ENCODE assay signal across 8 cellular contexts in the genomic region with DNA sequence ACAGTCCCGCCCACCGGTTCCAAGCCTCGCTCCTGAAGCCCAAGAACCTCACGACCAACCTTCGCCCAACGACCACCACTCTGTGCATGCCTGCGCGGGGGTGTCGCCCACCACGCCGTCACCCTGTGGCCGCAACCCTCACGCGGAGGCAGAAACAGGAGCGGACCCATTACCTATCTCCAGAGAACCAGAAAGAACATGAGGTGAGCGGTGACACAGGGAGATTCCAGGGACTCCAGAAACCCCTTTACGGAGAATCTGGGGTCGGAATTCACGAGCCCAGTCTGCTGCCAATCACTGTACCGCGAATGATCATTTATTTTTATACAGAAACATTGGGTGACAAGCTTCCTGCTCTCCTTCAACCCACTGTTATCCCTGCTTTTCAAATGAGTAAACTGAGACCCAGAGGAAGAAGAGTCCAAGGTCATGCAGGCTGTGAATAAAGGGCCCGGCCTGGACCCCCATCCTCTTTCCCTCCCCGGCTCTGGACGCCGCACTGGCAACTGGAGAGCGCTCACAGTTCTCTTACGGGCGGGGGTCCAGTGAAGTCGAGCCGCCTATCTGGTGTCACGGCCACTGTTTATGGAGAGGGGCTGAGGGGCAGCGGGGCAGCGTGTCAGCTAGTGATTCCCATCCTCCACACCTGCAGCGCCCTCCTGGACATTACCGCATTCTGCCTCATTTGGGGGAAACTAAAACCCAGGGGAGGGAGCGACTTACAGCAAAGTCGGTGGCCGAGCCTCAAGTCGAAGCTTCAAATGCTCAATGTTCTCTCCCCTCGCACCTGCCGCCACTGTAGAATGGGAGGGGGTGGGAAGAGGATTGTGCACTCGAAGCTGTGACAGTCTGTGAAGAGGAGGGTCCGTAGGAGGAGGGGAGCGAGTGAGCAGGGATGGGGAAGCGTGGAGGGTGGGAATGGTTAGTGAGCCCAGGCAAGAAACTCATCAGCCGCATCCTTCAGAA. TPM values are rescaled to one million over a fixed set of nuclear protein-coding genes. Genes with fewer than 3 reads are reported as not detected.
DNase-seq lines count a peak whose midpoint lies in the region; ATAC-seq and TF ChIP-seq lines count a peak whose summit lies in the region.

No MANE protein-coding gene starts in this region.

- peaks cover 0 to 43% (median 26%) of the 10 kb centered on the region in 12 donors for H3K4me1 ChIP-seq in heart left ventricle
- H3K4me1 ChIP-seq in uterus = peaks cover 0 to 23% of the 10 kb centered on the region in 2 donors

- H3K36me3 Mint-ChIP-seq in activated naive CD8-positive, alpha-beta T cell treated with anti-CD3 and anti-CD28 coated beads for 36 hours = no peaks in the 10 kb centered on the region

- ATAC-seq in heart left ventricle (no peak), Right ventricle myocardium inferior (no peak), GM19467 (IDR thresholded peaks at IDR 0.05; ENCODE audit: unreplicated experiment) (no peak), HG03439 (IDR thresholded peaks at IDR 0.05; ENCODE audit: unreplicated experiment) (no peak), HG02840 (IDR thresholded peaks at IDR 0.05; ENCODE audit: low FRiP score, unreplicated experiment) (no peak)

- H3K4me3 ChIP-seq in heart left ventricle (peak overlapping the region; percentile 33 to 81 (median 62)), lower leg skin (ENCODE audit: low read depth, poor library complexity, severe bottlenecking) (peak overlapping the region; percentile 30), uterus (peak overlapping the region; percentile 16 to 36)

- intact Hi-C loops in heart left ventricle (cut with DNase I) (loop anchor here in 4 of 10 donors (2.0 to 5.0 kb wide), 2 partner anchors 17 to 39 kb away; no protein-coding TSS in a partner anchor), Right ventricle myocardium inferior (cut with DNase I) (loop anchor here (2.0 to 5.0 kb wide), 2 partner anchors 17 to 39 kb away; no protein-coding TSS in a partner anchor), lower leg skin (cut with DNase I; ENCODE audit: low total_unique reads) (no loop called here), uterus (cut with DNase I; ENCODE audit: low total_unique reads) (no loop called here)

- H3K27me3 ChIP-seq in heart left ventricle (peaks cover 17 to 82% (median 38%) of the 10 kb centered on the region in 9 donors), uterus (peaks cover 21 to 25% of the 10 kb centered on the region in 2 donors)

- no peaks in the 10 kb centered on the region for H3K9me3 ChIP-seq in heart left ventricle
- no peaks in the 10 kb centered on the region for H3K9me3 ChIP-seq in uterus

- H3K4me3 Mint-ChIP-seq in activated naive CD8-positive, alpha-beta T cell treated with anti-CD3 and anti-CD28 coated beads for 36 hours = peak overlapping the region; percentile 79

- TF ChIP-seq CTCF in heart left ventricle (IDR thresholded peaks at IDR 0.05) (no peak), lower leg skin (IDR thresholded peaks at IDR 0.05) (no peak), uterus (IDR thresholded peaks at IDR 0.05) (no peak)

- WGBS in heart left ventricle, 4 donors = 1 to 2% (median 2%) methylated on average over 30 to 46 of the region's 46 CpGs
- 3 to 5% methylated on average over 44 to 46 of the region's 46 CpGs for WGBS in lower leg skin, 2 donors

- TF ChIP-seq POLR2A in heart left ventricle (IDR thresholded peaks at IDR 0.05) (no peak), lower leg skin (IDR thresholded peaks at IDR 0.05) (no peak), uterus (IDR thresholded peaks at IDR 0.05) (no peak)

- no peak overlapping the region for H3K27ac Mint-ChIP-seq in activated naive CD8-positive, alpha-beta T cell treated with anti-CD3 and anti-CD28 coated beads for 36 hours

- H3K36me3 ChIP-seq in heart left ventricle = no peaks in the 10 kb centered on the region
- no peaks in the 10 kb centered on the region for H3K36me3 ChIP-seq in uterus

- peaks cover 16% of the 10 kb centered on the region for H3K4me1 Mint-ChIP-seq in activated naive CD8-positive, alpha-beta T cell treated with anti-CD3 and anti-CD28 coated beads for 36 hours

- no peaks in the 10 kb centered on the region for H3K9me3 Mint-ChIP-seq in activated naive CD8-positive, alpha-beta T cell treated with anti-CD3 and anti-CD28 coated beads for 36 hours

- H3K27me3 Mint-ChIP-seq in activated naive CD8-positive, alpha-beta T cell treated with anti-CD3 and anti-CD28 coated beads for 36 hours = peaks cover 47% of the 10 kb centered on the region

- DNase-seq in heart left ventricle = no peak
- no peak for DNase-seq in Right ventricle myocardium inferior (ENCODE audit: missing footprints)
- no peak for DNase-seq in activated naive CD8-positive, alpha-beta T cell treated with anti-CD3 and anti-CD28 coated beads for 36 hours
- no peak for DNase-seq in lower leg skin (ENCODE audit: low spot score in 2 of 2)
- no peak for DNase-seq in uterus

- H3K27ac ChIP-seq in heart left ventricle (peak overlapping the region in 3 of 12 donors; percentile 57 to 80 (median 60)), uterus (no peak overlapping the region)

RNA-seq across cellular contexts. Expression of gene SLC30A3, which starts 0.7 kb away (rescaled TPM):
- total RNA-seq in heart left ventricle (10 to 100 TPM in 2 of 9 donors, 1 to 10 TPM in 7; 5.0 to 18.1 (median 9.0) TPM), Right ventricle myocardium inferior (10.1 TPM), lower leg skin (under 1 TPM in 1 of 4 donors, not detected in 3; 0.15 TPM), uterus (1 to 10 TPM in 1 of 4 donors, under 1 TPM in 2, not detected in 1; 0.35 to 2.1 (median 0.88) TPM)
- 1 to 10 TPM; 5.6 to 9.2 TPM for polyA plus RNA-seq in heart left ventricle
- under 1 TPM; 0.14 to 0.22 TPM for total RNA-seq in activated naive CD8-positive, alpha-beta T cell treated with anti-CD3 and anti-CD28 coated beads for 36 hours

RNA-seq across cellular contexts. Expression of gene DNAJC5G, which starts 11.7 kb away (rescaled TPM):
- total RNA-seq in heart left ventricle (1 to 10 TPM in 5 of 9 donors, under 1 TPM in 4; 0.36 to 3.3 (median 1.2) TPM), Right ventricle myocardium inferior (1.9 TPM), lower leg skin (not detected), uterus (1 to 10 TPM in 2 of 4 donors, under 1 TPM in 1, not detected in 1; 0.77 to 3.9 (median 1.5) TPM)
- 1 to 10 TPM in 1 of 2 donors, under 1 TPM in 1; 0.11 to 1.8 TPM for polyA plus RNA-seq in heart left ventricle
- not detected for total RNA-seq in activated naive CD8-positive, alpha-beta T cell treated with anti-CD3 and anti-CD28 coated beads for 36 hours

RNA-seq across cellular contexts. Expression of gene TRIM54, which starts 18.7 kb away (rescaled TPM):
- total RNA-seq in heart left ventricle (100 to 1,000 TPM; 175 to 329 (median 241) TPM), Right ventricle myocardium inferior (282 TPM), lower leg skin (not detected), uterus (1 to 10 TPM in 1 of 4 donors, under 1 TPM in 3; 0.26 to 5.0 (median 0.58) TPM)
- 100 to 1,000 TPM; 128 to 324 TPM for polyA plus RNA-seq in heart left ventricle
- under 1 TPM; 0.24 to 0.33 TPM for total RNA-seq in activated naive CD8-positive, alpha-beta T cell treated with anti-CD3 and anti-CD28 coated beads for 36 hours

RNA-seq across cellular contexts. Expression of gene UCN, which starts 44.7 kb away (rescaled TPM):
- total RNA-seq in heart left ventricle = 1 to 10 TPM in 6 of 9 donors, under 1 TPM in 3; 0.60 to 2.5 (median 1.1) TPM
- 1 to 10 TPM; 1.3 to 1.4 TPM for polyA plus RNA-seq in heart left ventricle
- total RNA-seq in Right ventricle myocardium inferior = 0.84 TPM
- total RNA-seq in activated naive CD8-positive, alpha-beta T cell treated with anti-CD3 and anti-CD28 coated beads for 36 hours = 1 to 10 TPM; 1.3 to 1.6 TPM
- 1 to 10 TPM in 2 of 4 donors, under 1 TPM in 1, not detected in 1; 0.84 to 8.8 (median 1.3) TPM for total RNA-seq in lower leg skin
- total RNA-seq in uterus = 1 to 10 TPM in 3 of 4 donors, not detected in 1; 2.3 to 8.5 (median 2.3) TPM

RNA-seq across cellular contexts. Expression of gene CAD, which starts 46.4 kb away (rescaled TPM):
- 10 to 100 TPM in 2 of 9 donors, 1 to 10 TPM in 7; 5.0 to 14.2 (median 6.7) TPM for total RNA-seq in heart left ventricle
- polyA plus RNA-seq in heart left ventricle = 1 to 10 TPM; 3.2 to 9.3 TPM
- 9.4 TPM for total RNA-seq in Right ventricle myocardium inferior
- 100 to 1,000 TPM; 134 TPM for total RNA-seq in activated naive CD8-positive, alpha-beta T cell treated with anti-CD3 and anti-CD28 coated beads for 36 hours
- 10 to 100 TPM in 3 of 4 donors, 1 to 10 TPM in 1; 9.0 to 28.8 (median 17.4) TPM for total RNA-seq in lower leg skin
- 10 to 100 TPM in 3 of 4 donors, 1 to 10 TPM in 1; 5.9 to 47.2 (median 31.3) TPM for total RNA-seq in uterus

Comparison
In these comparisons a context has a peak if more than half of its experiments do, and no peak if none do; other contexts are left out.
1. RNA of gene TRIM54, which starts 18.7 kb away (total RNA-seq): 282 TPM in Right ventricle myocardium inferior (single experiment) and 175 to 329 TPM in heart left ventricle; 0.26 to 5.0 TPM in uterus, 0.24 to 0.33 TPM in activated naive CD8-positive, alpha-beta T cell treated with anti-CD3 and anti-CD28 coated beads for 36 hours and not detected in lower leg skin; every median in the first group is over 10 times any median in the second.
2. Peak in every context shown above with its lines, with median percentiles within 50 percentile points of each other: H3K4me3 ChIP-seq.